ENCODE assay signal across 9 cellular contexts in the genomic region with DNA sequence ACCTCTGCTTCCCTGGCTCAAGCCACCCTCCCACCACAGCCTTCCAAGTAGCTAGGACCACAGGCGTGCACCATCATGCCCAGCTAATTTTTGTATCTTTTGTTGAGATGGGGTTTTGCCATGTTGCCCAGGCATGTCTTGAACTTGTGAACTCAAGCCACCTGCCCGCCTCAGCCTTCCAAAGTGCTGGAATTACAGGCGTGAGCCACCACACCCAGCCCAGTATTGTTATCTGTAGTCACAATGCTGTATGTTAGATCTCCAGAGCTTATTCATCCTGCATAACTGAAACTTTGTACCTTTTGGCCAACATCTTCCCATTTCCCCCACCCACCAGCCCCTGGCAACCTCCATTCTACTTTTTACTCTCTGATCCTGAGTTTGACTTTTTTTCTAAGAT. TPM values are rescaled to one million over a fixed set of nuclear protein-coding genes. Genes with fewer than 3 reads are reported as not detected.
DNase-seq lines count a peak whose midpoint lies in the region; ATAC-seq, FAIRE-seq and TF ChIP-seq lines count a peak whose summit lies in the region.
"Had no signal": no experiment of that assay in that cellular context is flagged by ENCODE, and none has a peak within 500 bp of the region (broad histone marks: within the 10 kb centered on the region; RNA-seq: fewer than 3 reads in every experiment).

No MANE protein-coding gene starts in this region.

- peak overlapping the region; percentile 25; the same call in 1 of the 2 replicates for H3K18ac ChIP-seq in IMR-90 (ENCODE audit: low read depth, low read length)

- H2AK9ac ChIP-seq in IMR-90 (replicated peaks; ENCODE audit: low read depth, low read length, poor library complexity), result no peak overlapping the region

- no peak overlapping the region for H2AFZ ChIP-seq in IMR-90 (replicated peaks; ENCODE audit: low read length, poor library complexity)

- ATAC-seq in IMR-90 (ENCODE audit: low read depth) (no peak; the same call in 1 of the 2 replicates), right cardiac atrium (peak in 1 of 2 donors; percentile 63), HG02884 (IDR thresholded peaks at IDR 0.05; ENCODE audit: unreplicated experiment) (no peak)

- no peak for FAIRE-seq in GM12891 (lab: Jason Lieb, UNC)

- H3K27ac ChIP-seq in IMR-90 (ENCODE audit: insufficient read depth, low read length), result peak overlapping the region; percentile 69; the same call in 1 of the 2 replicates
- peak overlapping the region; percentile 20 for H3K27ac ChIP-seq in right cardiac atrium (ENCODE audit: low read length)
- H3K27ac ChIP-seq in stomach, result peak overlapping the region; percentile 0 to 62 (median 55)

- dilution Hi-C loops in IMR-90 (cut with HindIII; ENCODE audit: low sequenced_read_pairs, unreplicated experiment), result no loop called here

- no peak overlapping the region for H4K91ac ChIP-seq in IMR-90 (ENCODE audit: insufficient read depth, low read depth, low read length)

- H3K36me3 ChIP-seq in IMR-90 (ENCODE audit: control insufficient read depth, insufficient read depth, low read length) (peaks cover 14% of the 10 kb centered on the region), adipocyte (ENCODE audit: control insufficient read depth, insufficient read depth, low read length, severe bottlenecking) (peaks cover 19% of the 10 kb centered on the region), stomach (peaks cover 8 to 41% (median 38%) of the 10 kb centered on the region in 4 donors)

- TF ChIP-seq RAD21 in IMR-90 (IDR thresholded peaks at IDR 0.05; ENCODE audit: low read length), result no peak

- TF ChIP-seq CTCF in IMR-90 (conservative IDR thresholded peaks at IDR 0.05; ENCODE audit: low read depth, low read length) (no peak), stomach (IDR thresholded peaks at IDR 0.05) (no peak)

- H3K27me3 ChIP-seq in IMR-90 (ENCODE audit: control insufficient read depth, insufficient read depth, low read length), result no peaks in the 10 kb centered on the region
- no peaks in the 10 kb centered on the region for H3K27me3 ChIP-seq in adipocyte (replicated peaks; ENCODE audit: control insufficient read depth, insufficient read depth, low read length)
- H3K27me3 ChIP-seq in right cardiac atrium (ENCODE audit: control insufficient read depth, insufficient read depth), result no peaks in the 10 kb centered on the region
- H3K27me3 ChIP-seq in stomach, result no peaks in the 10 kb centered on the region

- no peak overlapping the region for H3K56ac ChIP-seq in IMR-90 (ENCODE audit: extremely low read depth, insufficient read depth, low read length)

- peaks cover 11% of the 10 kb centered on the region for H3K9me1 ChIP-seq in IMR-90 (ENCODE audit: insufficient read depth, low read length)

- TF ChIP-seq EP300 in stomach (IDR thresholded peaks at IDR 0.05), result no peak

- H3K4me1 ChIP-seq in IMR-90 (ENCODE audit: control insufficient read depth, insufficient read depth, low read length) (peaks cover 9% of the 10 kb centered on the region), adipocyte (ENCODE audit: control insufficient read depth, insufficient read depth, low read length) (peaks cover 35% of the 10 kb centered on the region), right cardiac atrium (ENCODE audit: control insufficient read depth, insufficient read depth, low read length) (peaks cover 5% of the 10 kb centered on the region), stomach (peaks cover 13 to 51% (median 30%) of the 10 kb centered on the region in 4 donors)

- peak overlapping the region; percentile 67 for H4K5ac ChIP-seq in IMR-90 (ENCODE audit: low read depth, low read length)

- peaks cover 5 to 12% of the 10 kb centered on the region in 2 experiments; a peak in 1 of 4 replicates for H3K79me1 ChIP-seq in IMR-90 (ENCODE audit: low read depth in 1 of 2, low read length in 2 of 2)

- H4K20me1 ChIP-seq in IMR-90 (ENCODE audit: insufficient read depth, low read length), result peaks cover 6% of the 10 kb centered on the region; the same call in 1 of the 2 replicates

- H2AK5ac ChIP-seq in IMR-90 (ENCODE audit: low read depth, low read length), result peak overlapping the region; percentile 23; the same call in 1 of the 2 replicates

- WGBS in IMR-90 (ENCODE audit: extremely low coverage in 2 of 2, insufficient read length in 1 of 2), 2 experiments, result 100% methylated on average over 1 of the region's 3 CpGs; no CpG with 5 or more reads in 1 of the 2 experiments
- WGBS in right cardiac atrium, result 77% methylated on average over 3 of the region's 3 CpGs
- WGBS in stomach, 5 donors, result 52 to 82% (median 63%) methylated on average over 3 of the region's 3 CpGs

- H2BK20ac ChIP-seq in IMR-90 (ENCODE audit: low read depth, low read length), result peak overlapping the region; percentile 45; the same call in 1 of the 2 replicates

- intact Hi-C loops in IMR-90 (cut with micrococcal nuclease) (no loop called here), right cardiac atrium (cut with DNase I) (no loop called here), stomach (cut with DNase I; ENCODE audit: low total_unique reads) (no loop called here)

- no peak overlapping the region for H3K4me3 ChIP-seq in IMR-90 (ENCODE audit: insufficient read depth, low read depth, low read length)
- peak overlapping the region; percentile 29 for H3K4me3 ChIP-seq in adipocyte (ENCODE audit: low read length)
- no peak overlapping the region for H3K4me3 ChIP-seq in right cardiac atrium (ENCODE audit: low read length)
- no peak overlapping the region for H3K4me3 ChIP-seq in stomach

- in situ Hi-C loops in IMR-90 (cut with MboI; ENCODE audit: low sequenced_read_pairs), result no loop called here

- no peak overlapping the region for H2BK120ac ChIP-seq in IMR-90 (ENCODE audit: low read depth, low read length)

- DNase-seq in IMR-90 (no peak), adipocyte (ENCODE audit: low read depth) (no peak), right cardiac atrium (no peak), stomach (no peak), DMS153 treated with DMSO at 0.1 percent for 48 hours (lab: John Stamatoyannopoulos, UW; ENCODE audit: unreplicated experiment) (no peak), GM12891 (ENCODE audit: insufficient read length, low spot score) (no peak)
- DNase-seq: naive B cell; stimulated activated naive CD4-positive, alpha-beta T cell had no signal

- BruUV-seq in IMR-90 (replicated peaks; lab: Mats Ljungman, UMichigan), result no TSS peak

- H2BK5ac ChIP-seq in IMR-90 (ENCODE audit: low read depth, low read length, poor library complexity, severe bottlenecking), result peak overlapping the region; percentile 53

- H3K9me3 ChIP-seq in IMR-90 (ENCODE audit: control insufficient read depth, insufficient read depth, low read length), result no peaks in the 10 kb centered on the region
- H3K9me3 ChIP-seq in adipocyte (ENCODE audit: control insufficient read depth, low read length), result no peaks in the 10 kb centered on the region
- no peaks in the 10 kb centered on the region for H3K9me3 ChIP-seq in right cardiac atrium (ENCODE audit: control insufficient read depth, low read length)
- no peaks in the 10 kb centered on the region for H3K9me3 ChIP-seq in stomach

- H4K8ac ChIP-seq in IMR-90 (ENCODE audit: low read depth in 2 of 2, low read length in 2 of 2), result peak overlapping the region in 1 of 2 experiments; percentile 40; a peak in 2 of 4 replicates

- no peak overlapping the region for H3K9ac ChIP-seq in IMR-90 (ENCODE audit: low read depth, low read length)
- no peak overlapping the region for H3K9ac ChIP-seq in adipocyte (ENCODE audit: low read length)

- H2BK15ac ChIP-seq in IMR-90 (ENCODE audit: low read depth, low read length), result no peak overlapping the region; the same call in 2 of the 3 replicates

- peak overlapping the region; percentile 14 for H3K4me2 ChIP-seq in IMR-90 (ENCODE audit: low read depth, low read length)

- CTCF ChIA-PET in IMR-90 (lab: Yijun Ruan, JAX), result no interaction called here

- POLR2A ChIA-PET in IMR-90 (lab: Charles Lee; ENCODE audit: unreplicated experiment), result no interaction called here

- H3K14ac ChIP-seq in IMR-90 (replicated peaks; ENCODE audit: low read depth, low read length), result no peak overlapping the region

- TF ChIP-seq POLR2A in IMR-90 (IDR thresholded peaks at IDR 0.05; ENCODE audit: low read depth, low read length) (no peak), stomach (IDR thresholded peaks at IDR 0.05) (no peak), GM12891 (IDR thresholded peaks at IDR 0.05; ENCODE audit: low read depth, low read length) (no peak)

- no peak overlapping the region for H3K23ac ChIP-seq in IMR-90 (ENCODE audit: low read depth, low read length)

- H3K4ac ChIP-seq in IMR-90 (ENCODE audit: low read depth, low read length), result peak overlapping the region; percentile 22

TF ChIP-seq in IMR-90, 13 proteins besides CTCF, POLR2A, EP300 and RAD21 (continues in another document):
- TF ChIP-seq MXI1 (IDR thresholded peaks at IDR 0.05; ENCODE audit: borderline replicate concordance, low read depth, low read length) (no peak), RCOR1 (IDR thresholded peaks at IDR 0.05; ENCODE audit: insufficient replicate concordance, low read length) (no peak)

TF ChIP-seq in GM12891, 5 proteins besides CTCF, POLR2A, EP300 and RAD21:
- TF ChIP-seq TAF1 (IDR thresholded peaks at IDR 0.05; ENCODE audit: low read depth, low read length) (no peak), SPI1 (IDR thresholded peaks at IDR 0.05; ENCODE audit: low read depth, low read length) (no peak), POU2F2 (IDR thresholded peaks at IDR 0.05; ENCODE audit: low read depth, low read length) (no peak), POLR2AphosphoS5 (IDR thresholded peaks at IDR 0.05; ENCODE audit: low read depth, low read length) (no peak), PAX5 (IDR thresholded peaks at IDR 0.05; ENCODE audit: insufficient read depth, low read length, severe bottlenecking) (no peak)
TF ChIP-seq in GM12891: peak in this region for 0.

RNA-seq across cellular contexts. Expression of a gene that starts 37.4 kb away (rescaled TPM):
- total RNA-seq in IMR-90 (2012; rRNA removed) (11.1 and 16.1 TPM in 2 replicates), right cardiac atrium (10 to 100 TPM; 14.7 to 29.7 (median 26.2) TPM), stomach (10 to 100 TPM in 4 of 5 donors, 1 to 10 TPM in 1; 9.4 to 42.3 (median 33.0) TPM)
- polyA plus RNA-seq in IMR-90 (2012; rRNA removed) (3.0 and 3.2 TPM in 2 replicates), right cardiac atrium (6.9 TPM), stomach (1 to 10 TPM; 3.2 to 4.1 (median 4.0) TPM)
- polyA plus RNA-seq in IMR-90 (2012; cell fraction: cytosol; rRNA removed), result 0.56 and 0.80 TPM in 2 replicates
- 1.5 and 18.2 TPM in 2 replicates for polyA plus RNA-seq in IMR-90 (2012; cell fraction: nucleus; rRNA removed; ENCODE audit: low replicate concordance)
- 6.2 TPM for polyA plus RNA-seq in GM12891 (2012; ENCODE audit: low read depth, missing spikeins)

RNA-seq across cellular contexts. Expression of a gene that starts 50.7 kb away (rescaled TPM):
- total RNA-seq in IMR-90 (2012; rRNA removed) (29.2 and 35.3 TPM in 2 replicates), right cardiac atrium (10 to 100 TPM in 3 of 4 donors, 1 to 10 TPM in 1; 8.7 to 13.1 (median 11.0) TPM), stomach (10 to 100 TPM in 3 of 5 donors, 1 to 10 TPM in 1, not detected in 1; 3.6 to 28.0 (median 15.3) TPM)
- polyA plus RNA-seq in IMR-90 (2012; rRNA removed) (24.3 and 25.8 TPM in 2 replicates), right cardiac atrium (12.1 TPM), stomach (10 to 100 TPM; 11.7 to 21.7 (median 13.3) TPM)
- polyA plus RNA-seq in IMR-90 (2012; cell fraction: cytosol; rRNA removed), result 11.8 and 21.7 TPM in 2 replicates
- polyA plus RNA-seq in IMR-90 (2012; cell fraction: nucleus; rRNA removed; ENCODE audit: low replicate concordance), result 12.6 and 27.2 TPM in 2 replicates
- 20.6 TPM for polyA plus RNA-seq in GM12891 (2012; ENCODE audit: low read depth, missing spikeins)
